In the genomic region with DNA sequence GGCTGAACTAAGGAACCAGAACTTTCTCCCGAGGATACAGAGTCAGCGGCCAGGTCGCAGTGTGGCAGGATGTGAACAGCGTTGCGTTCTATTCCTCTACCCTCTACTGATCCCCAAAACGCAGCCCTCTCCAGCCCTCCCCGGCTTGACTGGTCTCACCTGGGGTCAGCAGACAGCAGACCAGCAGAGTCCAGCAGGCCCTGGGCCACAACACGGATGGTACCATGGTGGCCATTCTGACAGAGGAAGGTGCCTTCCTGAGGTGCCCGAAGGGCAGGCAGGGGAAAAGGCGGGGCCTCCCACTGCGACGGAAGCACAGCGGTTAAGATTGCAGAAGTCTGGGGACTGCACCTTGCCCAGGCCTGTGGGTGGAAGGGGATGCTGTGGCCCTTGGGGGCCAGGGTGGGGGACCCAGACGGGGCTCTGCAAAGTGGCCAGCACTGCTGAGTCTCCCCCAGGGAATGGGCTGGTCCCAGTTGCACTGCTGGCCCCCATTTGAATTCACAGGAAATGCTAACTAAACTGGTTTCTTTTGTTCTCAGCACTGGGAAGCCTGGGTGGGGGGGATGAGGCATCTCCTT, we compare ENCODE assay signal across 8 cellular contexts. TPM values are rescaled to one million over a fixed set of nuclear protein-coding genes. Genes with fewer than 3 reads are reported as not detected.
DNase-seq lines count a peak whose midpoint lies in the region; ATAC-seq and TF ChIP-seq lines count a peak whose summit lies in the region.

A gene with protein sequence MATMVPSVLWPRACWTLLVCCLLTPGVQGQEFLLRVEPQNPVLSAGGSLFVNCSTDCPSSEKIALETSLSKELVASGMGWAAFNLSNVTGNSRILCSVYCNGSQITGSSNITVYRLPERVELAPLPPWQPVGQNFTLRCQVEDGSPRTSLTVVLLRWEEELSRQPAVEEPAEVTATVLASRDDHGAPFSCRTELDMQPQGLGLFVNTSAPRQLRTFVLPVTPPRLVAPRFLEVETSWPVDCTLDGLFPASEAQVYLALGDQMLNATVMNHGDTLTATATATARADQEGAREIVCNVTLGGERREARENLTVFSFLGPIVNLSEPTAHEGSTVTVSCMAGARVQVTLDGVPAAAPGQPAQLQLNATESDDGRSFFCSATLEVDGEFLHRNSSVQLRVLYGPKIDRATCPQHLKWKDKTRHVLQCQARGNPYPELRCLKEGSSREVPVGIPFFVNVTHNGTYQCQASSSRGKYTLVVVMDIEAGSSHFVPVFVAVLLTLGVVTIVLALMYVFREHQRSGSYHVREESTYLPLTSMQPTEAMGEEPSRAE (minus strand): TSS at position 245 of the 581 bp plus-strand sequence. CDS start 10 bp downstream, at position 235.

- H3K18ac ChIP-seq in trophoblast cell (ENCODE audit: low read length): no peak within 1 kb of the TSS

- no peak for TF ChIP-seq POLR2A in erythroblast (IDR thresholded peaks at IDR 0.05; ENCODE audit: low read length)

- H3K4me1 ChIP-seq in BLaER1 treated with 17β-estradiol and CSF1 and Interleukin-3, amounts not matched to agents 10 nM and 100 nM: peaks cover 30 to 69% (median 48%) of the 10 kb centered on the region in 10 experiments
- H3K4me1 ChIP-seq in trophoblast cell (ENCODE audit: control insufficient read depth in 1 of 2, insufficient read depth in 2 of 2, low read length in 2 of 2): peaks cover 5 to 6% of the 10 kb centered on the region in 2 experiments

- no peak within 1 kb of the TSS for H2AFZ ChIP-seq in trophoblast cell (ENCODE audit: insufficient read depth, low read length, poor library complexity)

- H3K9me3 Mint-ChIP-seq in activated naive CD4-positive, alpha-beta T cell treated with anti-CD3 and anti-CD28 coated beads, Interleukin-2, amount 50 U/mL, for 72 hours: no peaks in the 10 kb centered on the region

- H2BK12ac ChIP-seq in trophoblast cell (ENCODE audit: low read length): no peak within 1 kb of the TSS

- H3K9me3 ChIP-seq in BLaER1 treated with 17β-estradiol and CSF1 and Interleukin-3, amounts not matched to agents 10 nM and 100 nM (replicated peaks in 1 of 11): no peaks in the 10 kb centered on the region
- no peaks in the 10 kb centered on the region for H3K9me3 ChIP-seq in trophoblast cell (ENCODE audit: insufficient read depth, low read depth, low read length)

- H4K91ac ChIP-seq in trophoblast cell (ENCODE audit: low read depth, low read length): no peak within 1 kb of the TSS

- H2BK120ac ChIP-seq in trophoblast cell (ENCODE audit: insufficient read depth, low read length, poor library complexity): no peak within 1 kb of the TSS

- peak within 1 kb of the TSS; percentile 25 to 80 (median 73); a peak in 20 of 22 replicates for H3K27ac ChIP-seq in BLaER1 treated with 17β-estradiol and CSF1 and Interleukin-3, amounts not matched to agents 10 nM and 100 nM
- no peak within 1 kb of the TSS for H3K27ac ChIP-seq in trophoblast cell (ENCODE audit: low read depth, low read length)

- H3K27me3 ChIP-seq in BLaER1 treated with 17β-estradiol and CSF1 and Interleukin-3, amounts not matched to agents 10 nM and 100 nM: no peaks in the 10 kb centered on the region
- no peaks in the 10 kb centered on the region for H3K27me3 ChIP-seq in trophoblast cell (ENCODE audit: insufficient read depth, low read length)

- H3K27ac Mint-ChIP-seq in activated naive CD4-positive, alpha-beta T cell treated with anti-CD3 and anti-CD28 coated beads, Interleukin-2, amount 50 U/mL, for 72 hours: peak within 1 kb of the TSS; percentile 82 to 90

- peak within 1 kb of the TSS; percentile 40 to 71 (median 64); a peak in 20 of 22 replicates for H3K9ac ChIP-seq in BLaER1 treated with 17β-estradiol and CSF1 and Interleukin-3, amounts not matched to agents 10 nM and 100 nM
- no peak within 1 kb of the TSS for H3K9ac ChIP-seq in trophoblast cell (ENCODE audit: low read length)

- H4K8ac ChIP-seq in trophoblast cell (ENCODE audit: low read depth, low read length): peak within 1 kb of the TSS; percentile 23

- H2AK5ac ChIP-seq in trophoblast cell (ENCODE audit: low read length): no peak within 1 kb of the TSS

- no peaks in the 10 kb centered on the region for H4K20me1 ChIP-seq in BLaER1 treated with 17β-estradiol and CSF1 and Interleukin-3, amounts not matched to agents 10 nM and 100 nM

- peak within 1 kb of the TSS; percentile 84 to 96 (median 92) for H3K4me2 ChIP-seq in BLaER1 treated with 17β-estradiol and CSF1 and Interleukin-3, amounts not matched to agents 10 nM and 100 nM
- no peak within 1 kb of the TSS for H3K4me2 ChIP-seq in trophoblast cell (ENCODE audit: low read length)

- H3K79me2 ChIP-seq in trophoblast cell (ENCODE audit: control insufficient read depth, insufficient read depth, low read length, poor library complexity): no peaks in the 10 kb centered on the region

- H3K4ac ChIP-seq in trophoblast cell (ENCODE audit: low read depth, low read length): no peak within 1 kb of the TSS

- peaks cover 0 to 10% (median 0%) of the 10 kb centered on the region in 11 experiments; a peak in 2 of 22 replicates for H3K36me3 ChIP-seq in BLaER1 treated with 17β-estradiol and CSF1 and Interleukin-3, amounts not matched to agents 10 nM and 100 nM
- H3K36me3 ChIP-seq in trophoblast cell (ENCODE audit: control insufficient read depth in 1 of 2, insufficient read depth in 2 of 2, low read length in 2 of 2): no peaks in the 10 kb centered on the region

- DNase-seq in SKM-1 (lab: John Stamatoyannopoulos, UW; ENCODE audit: unreplicated experiment) (peak; percentile 53), trophoblast cell (no peak), erythroblast (lab: John Stamatoyannopoulos, UW) (no peak), COR-L47 (lab: John Stamatoyannopoulos, UW) (no peak)
- DNase-seq in activated naive CD4-positive, alpha-beta T cell treated with anti-CD3 and anti-CD28 coated beads, Interleukin-2, amount 50 U/mL, for 72 hours (ENCODE audit: low spot score in 2 of 2): peak; percentile 71 to 87

- H3K36me3 Mint-ChIP-seq in activated naive CD4-positive, alpha-beta T cell treated with anti-CD3 and anti-CD28 coated beads, Interleukin-2, amount 50 U/mL, for 72 hours: peaks cover under 1% of the 10 kb centered on the region in 2 donors

- H4K12ac ChIP-seq in trophoblast cell (ENCODE audit: low read depth, low read length): peak within 1 kb of the TSS; percentile 8

- H3K79me1 ChIP-seq in trophoblast cell (ENCODE audit: low read length): peaks cover 2% of the 10 kb centered on the region

- H2BK5ac ChIP-seq in trophoblast cell (ENCODE audit: low read depth, low read length, poor library complexity): no peak within 1 kb of the TSS

- WGBS in trophoblast cell (ENCODE audit: extremely low coverage, insufficient coverage, insufficient read length): no CpG with 5 or more reads among the region's 14 CpGs

- H3K14ac ChIP-seq in trophoblast cell (ENCODE audit: low read length): no peak within 1 kb of the TSS

- H3K4me3 ChIP-seq in BLaER1 treated with 17β-estradiol and CSF1 and Interleukin-3, amounts not matched to agents 10 nM and 100 nM: peak within 1 kb of the TSS; percentile 27 to 65 (median 45); a peak in 16 of 20 replicates
- H3K4me3 ChIP-seq in trophoblast cell (ENCODE audit: low read depth, low read length): no peak within 1 kb of the TSS

- H3K23ac ChIP-seq in trophoblast cell (ENCODE audit: low read length): no peak within 1 kb of the TSS

- ATAC-seq in GM21723 (IDR thresholded peaks at IDR 0.05; ENCODE audit: unreplicated experiment): peak; percentile 63
- peak; percentile 87 to 94 for ATAC-seq in activated naive CD4-positive, alpha-beta T cell treated with anti-CD3 and anti-CD28 coated beads, Interleukin-2, amount 50 U/mL, for 72 hours
- no peak for ATAC-seq in HG03378 (IDR thresholded peaks at IDR 0.05; ENCODE audit: unreplicated experiment)

RNA-seq across cellular contexts. Expression of the gene that starts here (rescaled TPM):
- 100 to 1,000 TPM; 143 to 145 TPM for total RNA-seq in activated naive CD4-positive, alpha-beta T cell treated with anti-CD3 and anti-CD28 coated beads, Interleukin-2, amount 50 U/mL, for 72 hours
- polyA plus RNA-seq in trophoblast cell (2013): 6.5 and 6.9 TPM in 2 replicates

Comparison
In these comparisons a context has a peak if more than half of its experiments do, and no peak if none do; other contexts are left out.
1. DNase-seq: peak in SKM-1 (single experiment) and activated naive CD4-positive, alpha-beta T cell treated with anti-CD3 and anti-CD28 coated beads, Interleukin-2, amount 50 U/mL, for 72 hours (2 of 2); none in trophoblast cell (0 of 2), erythroblast (0 of 2) and COR-L47 (single experiment).